ENCODE assay signal across 14 cellular contexts in genomic region chr2:207930747-207931146, GRCh38.
DNase-seq lines count a peak whose midpoint lies in the region; ATAC-seq and TF ChIP-seq lines count a peak whose summit lies in the region.
"Had no signal": no experiment of that assay in that cellular context is flagged by ENCODE, and none has a peak within 500 bp of the region (broad histone marks: within the 10 kb centered on the region; RNA-seq: fewer than 3 reads in every experiment).

No MANE protein-coding gene starts in this region.

- peak; percentile 66 for DNase-seq in NCI-H1105 (lab: John Stamatoyannopoulos, UW)
- DNase-seq in NCI-H774 (lab: John Stamatoyannopoulos, UW): peak; percentile 89
- DNase-seq in kidney tubule cell (ENCODE audit: low spot score): peak; percentile 71
- peak; percentile 15 to 30 for DNase-seq in thyroid gland
- DNase-seq in ascending aorta (ENCODE audit: low spot score in 2 of 2): no peak
- no peak for DNase-seq in activated gamma-delta T cell (lab: John Stamatoyannopoulos, UW)
- no peak for DNase-seq in type B pancreatic cell (ENCODE audit: extremely low spot score, unreplicated experiment)
- DNase-seq: activated CD4-positive, alpha-beta T cell treated with anti-CD3 and anti-CD28 coated beads, Interleukin-2, amount 50 U/mL, for 48 hours; activated naive CD8-positive, alpha-beta T cell treated with anti-CD3 and anti-CD28 coated beads for 36 hours; DND-41; endodermal cell; MM.1S; posterior cingulate gyrus had no signal

- H3K27ac ChIP-seq in thyroid gland: no peak overlapping the region
- H3K27ac ChIP-seq in ascending aorta: no peak overlapping the region

- no peaks in the 10 kb centered on the region for H3K36me3 ChIP-seq in thyroid gland
- peaks cover 0 to 5% of the 10 kb centered on the region in 2 donors for H3K36me3 ChIP-seq in ascending aorta

- H3K27me3 ChIP-seq in thyroid gland: no peaks in the 10 kb centered on the region
- H3K27me3 ChIP-seq in ascending aorta: no peaks in the 10 kb centered on the region

- intact Hi-C loops in thyroid gland (cut with DNase I): no loop called here
- intact Hi-C loops in ascending aorta (cut with DNase I): no loop called here

- WGBS in thyroid gland, 2 donors: 76 to 90% methylated on average over 29 of the region's 29 CpGs

- no peak overlapping the region for H3K4me3 Mint-ChIP-seq in type B pancreatic cell
- H3K4me3 Mint-ChIP-seq: activated naive CD8-positive, alpha-beta T cell treated with anti-CD3 and anti-CD28 coated beads for 36 hours; endodermal cell had no signal

- H3K4me1 ChIP-seq in thyroid gland (peaks cover 41 to 53% of the 10 kb centered on the region in 2 donors), ascending aorta (no peaks in the 10 kb centered on the region)

- peaks cover 11% of the 10 kb centered on the region for H3K36me3 Mint-ChIP-seq in type B pancreatic cell
- H3K36me3 Mint-ChIP-seq: activated naive CD8-positive, alpha-beta T cell treated with anti-CD3 and anti-CD28 coated beads for 36 hours had no signal

- H3K27ac Mint-ChIP-seq in type B pancreatic cell: no peak overlapping the region
- H3K27ac Mint-ChIP-seq: activated naive CD8-positive, alpha-beta T cell treated with anti-CD3 and anti-CD28 coated beads for 36 hours; endodermal cell had no signal

- TF ChIP-seq CTCF in thyroid gland (IDR thresholded peaks at IDR 0.05) (no peak), ascending aorta (IDR thresholded peaks at IDR 0.05) (no peak), type B pancreatic cell (conservative IDR thresholded peaks at IDR 0.05) (no peak)

- ATAC-seq in HG02759 (IDR thresholded peaks at IDR 0.05; ENCODE audit: unreplicated experiment): no peak

- peaks cover 13% of the 10 kb centered on the region for H3K4me1 Mint-ChIP-seq in type B pancreatic cell (ENCODE audit: unreplicated experiment)

- H3K9me3 ChIP-seq in thyroid gland: no peaks in the 10 kb centered on the region
- H3K9me3 ChIP-seq in ascending aorta: no peaks in the 10 kb centered on the region

- H3K27me3 Mint-ChIP-seq in type B pancreatic cell: no peaks in the 10 kb centered on the region
- H3K27me3 Mint-ChIP-seq: activated naive CD8-positive, alpha-beta T cell treated with anti-CD3 and anti-CD28 coated beads for 36 hours had no signal

- TF ChIP-seq POLR2A in thyroid gland (IDR thresholded peaks at IDR 0.05): no peak

- no peaks in the 10 kb centered on the region for H3K9me3 Mint-ChIP-seq in type B pancreatic cell
- H3K9me3 Mint-ChIP-seq: activated naive CD8-positive, alpha-beta T cell treated with anti-CD3 and anti-CD28 coated beads for 36 hours; endodermal cell had no signal

- H3K4me3 ChIP-seq in thyroid gland (replicated peaks in 1 of 3): no peak overlapping the region
- no peak overlapping the region for H3K4me3 ChIP-seq in ascending aorta

Comparison
In these comparisons a context has a peak if more than half of its experiments do, and no peak if none do; other contexts are left out.
1. DNase-seq: peak in NCI-H1105 (single experiment), NCI-H774 (single experiment), kidney tubule cell (single experiment) and thyroid gland (2 of 2); none in ascending aorta (0 of 2), activated gamma-delta T cell (single experiment) and type B pancreatic cell (single experiment).